ENCODE assay signal across 8 cellular contexts in genomic region chr17:8176197-8176940, GRCh38. TPM values are rescaled to one million over a fixed set of nuclear protein-coding genes. Genes with fewer than 3 reads are reported as not detected.
DNase-seq lines count a peak whose midpoint lies in the region; ATAC-seq and TF ChIP-seq lines count a peak whose summit lies in the region.

Gene TMEM107, minus strand, starts transcription at chr17:8176380. Its CDS starts 94 bp downstream, at chr17:8176286.

- H3K4me1 Mint-ChIP-seq in activated T-cell treated with anti-CD3 and anti-CD28 coated beads, Interleukin-2, amount 50 U/mL, for 4 hours (ENCODE audit: low read depth) = peaks cover 39% of the 10 kb centered on the region
- H3K4me1 Mint-ChIP-seq in stimulated activated effector memory CD8-positive, alpha-beta T cell treated with anti-CD3 and anti-CD28 coated beads, Interleukin-12 subunit alpha, Interleukin-12 subunit beta, amount 100 ng/mL, for 72 hours = peaks cover 46% of the 10 kb centered on the region

- H3K27me3 Mint-ChIP-seq in activated T-cell treated with anti-CD3 and anti-CD28 coated beads, Interleukin-2, amount 50 U/mL, for 4 hours (ENCODE audit: low read depth) = no peaks in the 10 kb centered on the region

- no peaks in the 10 kb centered on the region for H3K36me3 ChIP-seq in mucosa of stomach (ENCODE audit: control insufficient read depth, insufficient read depth, low read length)

- H3K9me3 Mint-ChIP-seq in activated T-cell treated with anti-CD3 and anti-CD28 coated beads, Interleukin-2, amount 50 U/mL, for 4 hours = no peaks in the 10 kb centered on the region
- H3K9me3 Mint-ChIP-seq in stimulated activated effector memory CD8-positive, alpha-beta T cell treated with anti-CD3 and anti-CD28 coated beads, Interleukin-12 subunit alpha, Interleukin-12 subunit beta, amount 100 ng/mL, for 72 hours = no peaks in the 10 kb centered on the region

- no peaks in the 10 kb centered on the region for H3K27me3 ChIP-seq in mucosa of stomach (ENCODE audit: control insufficient read depth, insufficient read depth, low read length)

- H3K9me3 ChIP-seq in mucosa of stomach (ENCODE audit: control insufficient read depth, low read length) = no peaks in the 10 kb centered on the region

- peak within 1 kb of the TSS; percentile 71 for H3K9ac ChIP-seq in mucosa of stomach (ENCODE audit: low read length)

- peak; percentile 88 for DNase-seq in SIG-M5 treated with dmso at 0.1 percent for 504 hours (lab: John Stamatoyannopoulos, UW; ENCODE audit: unreplicated experiment)
- DNase-seq in SIG-M5 (lab: John Stamatoyannopoulos, UW) = no peak
- peak in 70 of 76 experiments; percentile 40 to 88 (median 74) for DNase-seq in HUDEP-2 (lab: John Stamatoyannopoulos, UW; ENCODE audit: unreplicated experiment in 76 of 76)
- DNase-seq in activated T-cell treated with anti-CD3 and anti-CD28 coated beads, Interleukin-2, amount 50 U/mL, for 4 hours = peak; percentile 78
- DNase-seq in stimulated activated effector memory CD8-positive, alpha-beta T cell treated with anti-CD3 and anti-CD28 coated beads, Interleukin-12 subunit alpha, Interleukin-12 subunit beta, amount 100 ng/mL, for 72 hours (ENCODE audit: low spot score in 2 of 2) = peak; percentile 83 to 91

- ATAC-seq in activated T-cell treated with anti-CD3 and anti-CD28 coated beads, Interleukin-2, amount 50 U/mL, for 4 hours = peak; percentile 53 to 60
- peak; percentile 65 for ATAC-seq in esophagus mucosa
- peak; percentile 72 for ATAC-seq in stimulated activated effector memory CD8-positive, alpha-beta T cell treated with anti-CD3 and anti-CD28 coated beads, Interleukin-12 subunit alpha, Interleukin-12 subunit beta, amount 100 ng/mL, for 72 hours

- no peaks in the 10 kb centered on the region for H3K36me3 Mint-ChIP-seq in activated T-cell treated with anti-CD3 and anti-CD28 coated beads, Interleukin-2, amount 50 U/mL, for 4 hours (ENCODE audit: insufficient read depth)
- peaks cover 40% of the 10 kb centered on the region for H3K36me3 Mint-ChIP-seq in stimulated activated effector memory CD8-positive, alpha-beta T cell treated with anti-CD3 and anti-CD28 coated beads, Interleukin-12 subunit alpha, Interleukin-12 subunit beta, amount 100 ng/mL, for 72 hours

- H3K4me3 Mint-ChIP-seq in activated T-cell treated with anti-CD3 and anti-CD28 coated beads, Interleukin-2, amount 50 U/mL, for 4 hours = peak within 1 kb of the TSS; percentile 89
- peak within 1 kb of the TSS; percentile 99 for H3K4me3 Mint-ChIP-seq in stimulated activated effector memory CD8-positive, alpha-beta T cell treated with anti-CD3 and anti-CD28 coated beads, Interleukin-12 subunit alpha, Interleukin-12 subunit beta, amount 100 ng/mL, for 72 hours

- H3K4me1 ChIP-seq in mucosa of stomach (ENCODE audit: control insufficient read depth, insufficient read depth, low read length) = peaks cover 28% of the 10 kb centered on the region

- H3K4me3 ChIP-seq in mucosa of stomach (ENCODE audit: low read length) = peak within 1 kb of the TSS; percentile 77

- H3K27ac Mint-ChIP-seq in stimulated activated effector memory CD8-positive, alpha-beta T cell treated with anti-CD3 and anti-CD28 coated beads, Interleukin-12 subunit alpha, Interleukin-12 subunit beta, amount 100 ng/mL, for 72 hours = peak within 1 kb of the TSS; percentile 96

TF ChIP-seq in PFSK-1, 5 proteins besides CTCF, POLR2A, EP300 and RAD21:
- TF ChIP-seq TAF1 (IDR thresholded peaks at IDR 0.05; ENCODE audit: borderline replicate concordance, insufficient read depth, low read length) (no peak), SIN3A (IDR thresholded peaks at IDR 0.05; ENCODE audit: borderline replicate concordance, insufficient read depth, low read length) (peak; percentile 96; the same call in 1 of the 2 replicates), FOXP2 (optimal IDR thresholded peaks at IDR 0.05; ENCODE audit: borderline replicate concordance, extremely low read depth, extremely low read length, insufficient read depth) (peak; percentile 52), POLR2AphosphoS5 (IDR thresholded peaks at IDR 0.05; ENCODE audit: low read depth, low read length) (peak; percentile 73)
- TF ChIP-seq, protein P1, sequence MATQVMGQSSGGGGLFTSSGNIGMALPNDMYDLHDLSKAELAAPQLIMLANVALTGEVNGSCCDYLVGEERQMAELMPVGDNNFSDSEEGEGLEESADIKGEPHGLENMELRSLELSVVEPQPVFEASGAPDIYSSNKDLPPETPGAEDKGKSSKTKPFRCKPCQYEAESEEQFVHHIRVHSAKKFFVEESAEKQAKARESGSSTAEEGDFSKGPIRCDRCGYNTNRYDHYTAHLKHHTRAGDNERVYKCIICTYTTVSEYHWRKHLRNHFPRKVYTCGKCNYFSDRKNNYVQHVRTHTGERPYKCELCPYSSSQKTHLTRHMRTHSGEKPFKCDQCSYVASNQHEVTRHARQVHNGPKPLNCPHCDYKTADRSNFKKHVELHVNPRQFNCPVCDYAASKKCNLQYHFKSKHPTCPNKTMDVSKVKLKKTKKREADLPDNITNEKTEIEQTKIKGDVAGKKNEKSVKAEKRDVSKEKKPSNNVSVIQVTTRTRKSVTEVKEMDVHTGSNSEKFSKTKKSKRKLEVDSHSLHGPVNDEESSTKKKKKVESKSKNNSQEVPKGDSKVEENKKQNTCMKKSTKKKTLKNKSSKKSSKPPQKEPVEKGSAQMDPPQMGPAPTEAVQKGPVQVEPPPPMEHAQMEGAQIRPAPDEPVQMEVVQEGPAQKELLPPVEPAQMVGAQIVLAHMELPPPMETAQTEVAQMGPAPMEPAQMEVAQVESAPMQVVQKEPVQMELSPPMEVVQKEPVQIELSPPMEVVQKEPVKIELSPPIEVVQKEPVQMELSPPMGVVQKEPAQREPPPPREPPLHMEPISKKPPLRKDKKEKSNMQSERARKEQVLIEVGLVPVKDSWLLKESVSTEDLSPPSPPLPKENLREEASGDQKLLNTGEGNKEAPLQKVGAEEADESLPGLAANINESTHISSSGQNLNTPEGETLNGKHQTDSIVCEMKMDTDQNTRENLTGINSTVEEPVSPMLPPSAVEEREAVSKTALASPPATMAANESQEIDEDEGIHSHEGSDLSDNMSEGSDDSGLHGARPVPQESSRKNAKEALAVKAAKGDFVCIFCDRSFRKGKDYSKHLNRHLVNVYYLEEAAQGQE (IDR thresholded peaks at IDR 0.05; ENCODE audit: insufficient read depth in 1 of 2, low read depth in 2 of 2, low read length in 2 of 2) = no peak
TF ChIP-seq in PFSK-1: peak in this region for 3.

RNA-seq across cellular contexts. Expression of gene TMEM107, which starts in this region (rescaled TPM):
- 8.8 TPM for polyA plus RNA-seq in PFSK-1 (2012; ENCODE audit: insufficient read length, low read depth)
- 10 to 100 TPM; 11.9 to 18.6 (median 18.1) TPM for total RNA-seq in activated T-cell treated with anti-CD3 and anti-CD28 coated beads, Interleukin-2, amount 50 U/mL, for 4 hours
- total RNA-seq in esophagus mucosa = 17.5 TPM
